Comparison of ENCODE assay signal across 1 cellular context in the genomic region with DNA sequence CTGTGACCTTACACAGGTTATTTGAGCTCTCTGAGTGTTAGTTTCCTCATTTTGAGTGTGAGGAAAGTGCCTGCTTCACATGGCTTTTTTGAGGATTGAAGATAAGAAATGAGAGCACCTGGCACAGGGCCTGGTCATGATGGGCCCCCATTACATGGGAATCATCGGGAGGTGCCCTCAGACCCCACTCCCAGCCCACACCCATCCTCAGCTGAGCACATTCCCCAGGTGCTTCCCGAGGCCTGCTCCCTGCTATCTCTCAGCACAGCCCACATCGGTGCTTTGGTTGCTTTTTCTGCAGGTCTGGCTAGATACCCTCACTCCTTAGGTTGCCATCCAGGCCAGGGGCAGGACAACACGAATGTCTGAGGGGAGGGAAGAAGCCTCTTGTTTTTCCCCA.
A peak's percentile ranks its signal among the peaks of the same experiment; 100 is the strongest.
TF ChIP-seq lines count a peak whose summit lies in the region.

No MANE protein-coding gene starts in this region.

TF ChIP-seq in HepG2, 621 proteins besides CTCF, POLR2A, EP300 and RAD21:
- TF ChIP-seq TEAD2 (CRISPR knock-in tag; IDR thresholded peaks at IDR 0.05) (no peak), HMGA1 (CRISPR knock-in tag; conservative IDR thresholded peaks at IDR 0.05) (no peak), HMG20B (CRISPR knock-in tag; conservative IDR thresholded peaks at IDR 0.05) (no peak), ZNF143 (CRISPR knock-in tag; IDR thresholded peaks at IDR 0.05) (no peak), AKAP8 (CRISPR knock-in tag; IDR thresholded peaks at IDR 0.05) (no peak), MEIS1 (CRISPR knock-in tag; IDR thresholded peaks at IDR 0.05; ENCODE audit: borderline replicate concordance) (no peak), ZNF562 (CRISPR knock-in tag; IDR thresholded peaks at IDR 0.05; ENCODE audit: borderline replicate concordance) (no peak), ZNF264 (CRISPR knock-in tag; IDR thresholded peaks at IDR 0.05) (no peak), KDM6A (CRISPR knock-in tag; IDR thresholded peaks at IDR 0.05; ENCODE audit: low read depth) (no peak), ZNF788 (CRISPR knock-in tag; IDR thresholded peaks at IDR 0.05; ENCODE audit: borderline replicate concordance) (no peak), U2AF1 (optimal IDR thresholded peaks at IDR 0.05; ENCODE audit: low read depth, low read length) (no peak), RFX1 (IDR thresholded peaks at IDR 0.05) (no peak), ZNF317 (CRISPR knock-in tag; IDR thresholded peaks at IDR 0.05) (no peak), RFXANK (CRISPR knock-in tag; IDR thresholded peaks at IDR 0.05) (no peak), ZNF496 (CRISPR knock-in tag; IDR thresholded peaks at IDR 0.05; ENCODE audit: insufficient replicate concordance) (no peak), NONO (IDR thresholded peaks at IDR 0.05) (no peak), NONO (CRISPR knock-in tag; conservative IDR thresholded peaks at IDR 0.05) (no peak), ISX (CRISPR knock-in tag; conservative IDR thresholded peaks at IDR 0.05) (no peak), ZNF670 (CRISPR knock-in tag; IDR thresholded peaks at IDR 0.05; ENCODE audit: borderline replicate concordance) (no peak), DNMT1 (CRISPR knock-in tag; IDR thresholded peaks at IDR 0.05) (no peak), HIVEP1 (CRISPR knock-in tag; IDR thresholded peaks at IDR 0.05) (0 out of 2 replicates have a peak, but pooled peaks have one; percentile 44), ZNF383 (CRISPR knock-in tag; IDR thresholded peaks at IDR 0.05; ENCODE audit: borderline replicate concordance) (0 out of 2 replicates have a peak, but pooled peaks have one; percentile 54)
- TF ChIP-seq, protein P1, sequence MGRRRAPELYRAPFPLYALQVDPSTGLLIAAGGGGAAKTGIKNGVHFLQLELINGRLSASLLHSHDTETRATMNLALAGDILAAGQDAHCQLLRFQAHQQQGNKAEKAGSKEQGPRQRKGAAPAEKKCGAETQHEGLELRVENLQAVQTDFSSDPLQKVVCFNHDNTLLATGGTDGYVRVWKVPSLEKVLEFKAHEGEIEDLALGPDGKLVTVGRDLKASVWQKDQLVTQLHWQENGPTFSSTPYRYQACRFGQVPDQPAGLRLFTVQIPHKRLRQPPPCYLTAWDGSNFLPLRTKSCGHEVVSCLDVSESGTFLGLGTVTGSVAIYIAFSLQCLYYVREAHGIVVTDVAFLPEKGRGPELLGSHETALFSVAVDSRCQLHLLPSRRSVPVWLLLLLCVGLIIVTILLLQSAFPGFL (CRISPR knock-in tag; IDR thresholded peaks at IDR 0.05): no peak
- TF ChIP-seq, protein P2, sequence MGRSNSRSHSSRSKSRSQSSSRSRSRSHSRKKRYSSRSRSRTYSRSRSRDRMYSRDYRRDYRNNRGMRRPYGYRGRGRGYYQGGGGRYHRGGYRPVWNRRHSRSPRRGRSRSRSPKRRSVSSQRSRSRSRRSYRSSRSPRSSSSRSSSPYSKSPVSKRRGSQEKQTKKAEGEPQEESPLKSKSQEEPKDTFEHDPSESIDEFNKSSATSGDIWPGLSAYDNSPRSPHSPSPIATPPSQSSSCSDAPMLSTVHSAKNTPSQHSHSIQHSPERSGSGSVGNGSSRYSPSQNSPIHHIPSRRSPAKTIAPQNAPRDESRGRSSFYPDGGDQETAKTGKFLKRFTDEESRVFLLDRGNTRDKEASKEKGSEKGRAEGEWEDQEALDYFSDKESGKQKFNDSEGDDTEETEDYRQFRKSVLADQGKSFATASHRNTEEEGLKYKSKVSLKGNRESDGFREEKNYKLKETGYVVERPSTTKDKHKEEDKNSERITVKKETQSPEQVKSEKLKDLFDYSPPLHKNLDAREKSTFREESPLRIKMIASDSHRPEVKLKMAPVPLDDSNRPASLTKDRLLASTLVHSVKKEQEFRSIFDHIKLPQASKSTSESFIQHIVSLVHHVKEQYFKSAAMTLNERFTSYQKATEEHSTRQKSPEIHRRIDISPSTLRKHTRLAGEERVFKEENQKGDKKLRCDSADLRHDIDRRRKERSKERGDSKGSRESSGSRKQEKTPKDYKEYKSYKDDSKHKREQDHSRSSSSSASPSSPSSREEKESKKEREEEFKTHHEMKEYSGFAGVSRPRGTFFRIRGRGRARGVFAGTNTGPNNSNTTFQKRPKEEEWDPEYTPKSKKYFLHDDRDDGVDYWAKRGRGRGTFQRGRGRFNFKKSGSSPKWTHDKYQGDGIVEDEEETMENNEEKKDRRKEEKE (IDR thresholded peaks at IDR 0.05): no peak
- TF ChIP-seq, protein P3, sequence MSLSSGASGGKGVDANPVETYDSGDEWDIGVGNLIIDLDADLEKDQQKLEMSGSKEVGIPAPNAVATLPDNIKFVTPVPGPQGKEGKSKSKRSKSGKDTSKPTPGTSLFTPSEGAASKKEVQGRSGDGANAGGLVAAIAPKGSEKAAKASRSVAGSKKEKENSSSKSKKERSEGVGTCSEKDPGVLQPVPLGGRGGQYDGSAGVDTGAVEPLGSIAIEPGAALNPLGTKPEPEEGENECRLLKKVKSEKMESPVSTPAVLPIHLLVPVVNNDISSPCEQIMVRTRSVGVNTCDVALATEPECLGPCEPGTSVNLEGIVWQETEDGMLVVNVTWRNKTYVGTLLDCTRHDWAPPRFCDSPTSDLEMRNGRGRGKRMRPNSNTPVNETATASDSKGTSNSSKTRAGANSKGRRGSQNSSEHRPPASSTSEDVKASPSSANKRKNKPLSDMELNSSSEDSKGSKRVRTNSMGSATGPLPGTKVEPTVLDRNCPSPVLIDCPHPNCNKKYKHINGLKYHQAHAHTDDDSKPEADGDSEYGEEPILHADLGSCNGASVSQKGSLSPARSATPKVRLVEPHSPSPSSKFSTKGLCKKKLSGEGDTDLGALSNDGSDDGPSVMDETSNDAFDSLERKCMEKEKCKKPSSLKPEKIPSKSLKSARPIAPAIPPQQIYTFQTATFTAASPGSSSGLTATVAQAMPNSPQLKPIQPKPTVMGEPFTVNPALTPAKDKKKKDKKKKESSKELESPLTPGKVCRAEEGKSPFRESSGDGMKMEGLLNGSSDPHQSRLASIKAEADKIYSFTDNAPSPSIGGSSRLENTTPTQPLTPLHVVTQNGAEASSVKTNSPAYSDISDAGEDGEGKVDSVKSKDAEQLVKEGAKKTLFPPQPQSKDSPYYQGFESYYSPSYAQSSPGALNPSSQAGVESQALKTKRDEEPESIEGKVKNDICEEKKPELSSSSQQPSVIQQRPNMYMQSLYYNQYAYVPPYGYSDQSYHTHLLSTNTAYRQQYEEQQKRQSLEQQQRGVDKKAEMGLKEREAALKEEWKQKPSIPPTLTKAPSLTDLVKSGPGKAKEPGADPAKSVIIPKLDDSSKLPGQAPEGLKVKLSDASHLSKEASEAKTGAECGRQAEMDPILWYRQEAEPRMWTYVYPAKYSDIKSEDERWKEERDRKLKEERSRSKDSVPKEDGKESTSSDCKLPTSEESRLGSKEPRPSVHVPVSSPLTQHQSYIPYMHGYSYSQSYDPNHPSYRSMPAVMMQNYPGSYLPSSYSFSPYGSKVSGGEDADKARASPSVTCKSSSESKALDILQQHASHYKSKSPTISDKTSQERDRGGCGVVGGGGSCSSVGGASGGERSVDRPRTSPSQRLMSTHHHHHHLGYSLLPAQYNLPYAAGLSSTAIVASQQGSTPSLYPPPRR (CRISPR knock-in tag; IDR thresholded peaks at IDR 0.05; ENCODE audit: borderline replicate concordance): 0 out of 2 replicates have a peak, but pooled peaks have one; percentile 22
- TF ChIP-seq, protein P4, sequence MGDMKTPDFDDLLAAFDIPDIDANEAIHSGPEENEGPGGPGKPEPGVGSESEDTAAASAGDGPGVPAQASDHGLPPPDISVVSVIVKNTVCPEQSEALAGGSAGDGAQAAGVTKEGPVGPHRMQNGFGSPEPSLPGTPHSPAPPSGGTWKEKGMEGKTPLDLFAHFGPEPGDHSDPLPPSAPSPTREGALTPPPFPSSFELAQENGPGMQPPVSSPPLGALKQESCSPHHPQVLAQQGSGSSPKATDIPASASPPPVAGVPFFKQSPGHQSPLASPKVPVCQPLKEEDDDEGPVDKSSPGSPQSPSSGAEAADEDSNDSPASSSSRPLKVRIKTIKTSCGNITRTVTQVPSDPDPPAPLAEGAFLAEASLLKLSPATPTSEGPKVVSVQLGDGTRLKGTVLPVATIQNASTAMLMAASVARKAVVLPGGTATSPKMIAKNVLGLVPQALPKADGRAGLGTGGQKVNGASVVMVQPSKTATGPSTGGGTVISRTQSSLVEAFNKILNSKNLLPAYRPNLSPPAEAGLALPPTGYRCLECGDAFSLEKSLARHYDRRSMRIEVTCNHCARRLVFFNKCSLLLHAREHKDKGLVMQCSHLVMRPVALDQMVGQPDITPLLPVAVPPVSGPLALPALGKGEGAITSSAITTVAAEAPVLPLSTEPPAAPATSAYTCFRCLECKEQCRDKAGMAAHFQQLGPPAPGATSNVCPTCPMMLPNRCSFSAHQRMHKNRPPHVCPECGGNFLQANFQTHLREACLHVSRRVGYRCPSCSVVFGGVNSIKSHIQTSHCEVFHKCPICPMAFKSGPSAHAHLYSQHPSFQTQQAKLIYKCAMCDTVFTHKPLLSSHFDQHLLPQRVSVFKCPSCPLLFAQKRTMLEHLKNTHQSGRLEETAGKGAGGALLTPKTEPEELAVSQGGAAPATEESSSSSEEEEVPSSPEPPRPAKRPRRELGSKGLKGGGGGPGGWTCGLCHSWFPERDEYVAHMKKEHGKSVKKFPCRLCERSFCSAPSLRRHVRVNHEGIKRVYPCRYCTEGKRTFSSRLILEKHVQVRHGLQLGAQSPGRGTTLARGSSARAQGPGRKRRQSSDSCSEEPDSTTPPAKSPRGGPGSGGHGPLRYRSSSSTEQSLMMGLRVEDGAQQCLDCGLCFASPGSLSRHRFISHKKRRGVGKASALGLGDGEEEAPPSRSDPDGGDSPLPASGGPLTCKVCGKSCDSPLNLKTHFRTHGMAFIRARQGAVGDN (CRISPR knock-in tag; IDR thresholded peaks at IDR 0.05): peak; percentile 61
- TF ChIP-seq, protein P5, sequence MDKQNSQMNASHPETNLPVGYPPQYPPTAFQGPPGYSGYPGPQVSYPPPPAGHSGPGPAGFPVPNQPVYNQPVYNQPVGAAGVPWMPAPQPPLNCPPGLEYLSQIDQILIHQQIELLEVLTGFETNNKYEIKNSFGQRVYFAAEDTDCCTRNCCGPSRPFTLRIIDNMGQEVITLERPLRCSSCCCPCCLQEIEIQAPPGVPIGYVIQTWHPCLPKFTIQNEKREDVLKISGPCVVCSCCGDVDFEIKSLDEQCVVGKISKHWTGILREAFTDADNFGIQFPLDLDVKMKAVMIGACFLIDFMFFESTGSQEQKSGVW (CRISPR knock-in tag; IDR thresholded peaks at IDR 0.05; ENCODE audit: borderline replicate concordance): no peak
- TF ChIP-seq, protein P6, sequence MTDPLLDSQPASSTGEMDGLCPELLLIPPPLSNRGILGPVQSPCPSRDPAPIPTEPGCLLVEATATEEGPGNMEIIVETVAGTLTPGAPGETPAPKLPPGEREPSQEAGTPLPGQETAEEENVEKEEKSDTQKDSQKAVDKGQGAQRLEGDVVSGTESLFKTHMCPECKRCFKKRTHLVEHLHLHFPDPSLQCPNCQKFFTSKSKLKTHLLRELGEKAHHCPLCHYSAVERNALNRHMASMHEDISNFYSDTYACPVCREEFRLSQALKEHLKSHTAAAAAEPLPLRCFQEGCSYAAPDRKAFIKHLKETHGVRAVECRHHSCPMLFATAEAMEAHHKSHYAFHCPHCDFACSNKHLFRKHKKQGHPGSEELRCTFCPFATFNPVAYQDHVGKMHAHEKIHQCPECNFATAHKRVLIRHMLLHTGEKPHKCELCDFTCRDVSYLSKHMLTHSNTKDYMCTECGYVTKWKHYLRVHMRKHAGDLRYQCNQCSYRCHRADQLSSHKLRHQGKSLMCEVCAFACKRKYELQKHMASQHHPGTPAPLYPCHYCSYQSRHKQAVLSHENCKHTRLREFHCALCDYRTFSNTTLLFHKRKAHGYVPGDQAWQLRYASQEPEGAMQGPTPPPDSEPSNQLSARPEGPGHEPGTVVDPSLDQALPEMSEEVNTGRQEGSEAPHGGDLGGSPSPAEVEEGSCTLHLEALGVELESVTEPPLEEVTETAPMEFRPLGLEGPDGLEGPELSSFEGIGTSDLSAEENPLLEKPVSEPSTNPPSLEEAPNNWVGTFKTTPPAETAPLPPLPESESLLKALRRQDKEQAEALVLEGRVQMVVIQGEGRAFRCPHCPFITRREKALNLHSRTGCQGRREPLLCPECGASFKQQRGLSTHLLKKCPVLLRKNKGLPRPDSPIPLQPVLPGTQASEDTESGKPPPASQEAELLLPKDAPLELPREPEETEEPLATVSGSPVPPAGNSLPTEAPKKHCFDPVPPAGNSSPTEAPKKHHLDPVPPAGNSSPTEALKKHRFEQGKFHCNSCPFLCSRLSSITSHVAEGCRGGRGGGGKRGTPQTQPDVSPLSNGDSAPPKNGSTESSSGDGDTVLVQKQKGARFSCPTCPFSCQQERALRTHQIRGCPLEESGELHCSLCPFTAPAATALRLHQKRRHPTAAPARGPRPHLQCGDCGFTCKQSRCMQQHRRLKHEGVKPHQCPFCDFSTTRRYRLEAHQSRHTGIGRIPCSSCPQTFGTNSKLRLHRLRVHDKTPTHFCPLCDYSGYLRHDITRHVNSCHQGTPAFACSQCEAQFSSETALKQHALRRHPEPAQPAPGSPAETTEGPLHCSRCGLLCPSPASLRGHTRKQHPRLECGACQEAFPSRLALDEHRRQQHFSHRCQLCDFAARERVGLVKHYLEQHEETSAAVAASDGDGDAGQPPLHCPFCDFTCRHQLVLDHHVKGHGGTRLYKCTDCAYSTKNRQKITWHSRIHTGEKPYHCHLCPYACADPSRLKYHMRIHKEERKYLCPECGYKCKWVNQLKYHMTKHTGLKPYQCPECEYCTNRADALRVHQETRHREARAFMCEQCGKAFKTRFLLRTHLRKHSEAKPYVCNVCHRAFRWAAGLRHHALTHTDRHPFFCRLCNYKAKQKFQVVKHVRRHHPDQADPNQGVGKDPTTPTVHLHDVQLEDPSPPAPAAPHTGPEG (CRISPR knock-in tag; IDR thresholded peaks at IDR 0.05): no peak
- TF ChIP-seq, protein P7, sequence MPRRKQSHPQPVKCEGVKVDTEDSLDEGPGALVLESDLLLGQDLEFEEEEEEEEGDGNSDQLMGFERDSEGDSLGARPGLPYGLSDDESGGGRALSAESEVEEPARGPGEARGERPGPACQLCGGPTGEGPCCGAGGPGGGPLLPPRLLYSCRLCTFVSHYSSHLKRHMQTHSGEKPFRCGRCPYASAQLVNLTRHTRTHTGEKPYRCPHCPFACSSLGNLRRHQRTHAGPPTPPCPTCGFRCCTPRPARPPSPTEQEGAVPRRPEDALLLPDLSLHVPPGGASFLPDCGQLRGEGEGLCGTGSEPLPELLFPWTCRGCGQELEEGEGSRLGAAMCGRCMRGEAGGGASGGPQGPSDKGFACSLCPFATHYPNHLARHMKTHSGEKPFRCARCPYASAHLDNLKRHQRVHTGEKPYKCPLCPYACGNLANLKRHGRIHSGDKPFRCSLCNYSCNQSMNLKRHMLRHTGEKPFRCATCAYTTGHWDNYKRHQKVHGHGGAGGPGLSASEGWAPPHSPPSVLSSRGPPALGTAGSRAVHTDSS (CRISPR knock-in tag; conservative IDR thresholded peaks at IDR 0.05): no peak
- TF ChIP-seq, protein P8, sequence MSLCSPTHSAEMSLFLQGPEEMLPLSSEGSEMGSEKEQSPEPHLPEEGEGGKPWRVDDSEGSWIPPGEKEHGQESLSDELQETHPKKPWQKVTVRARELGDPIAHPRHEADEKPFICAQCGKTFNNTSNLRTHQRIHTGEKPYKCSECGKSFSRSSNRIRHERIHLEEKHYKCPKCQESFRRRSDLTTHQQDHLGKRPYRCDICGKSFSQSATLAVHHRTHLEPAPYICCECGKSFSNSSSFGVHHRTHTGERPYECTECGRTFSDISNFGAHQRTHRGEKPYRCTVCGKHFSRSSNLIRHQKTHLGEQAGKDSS (CRISPR knock-in tag; IDR thresholded peaks at IDR 0.05; ENCODE audit: borderline replicate concordance, low read depth): no peak
